8 cellular contexts compared by ENCODE assay signal in genomic region chrX:14029039-14029424, GRCh38. TPM values are rescaled to one million over a fixed set of nuclear protein-coding genes. Genes with fewer than 3 reads are reported as not detected.
DNase-seq lines count a peak whose midpoint lies in the region; ATAC-seq, FAIRE-seq and TF ChIP-seq lines count a peak whose summit lies in the region.

No MANE protein-coding gene starts in this region.

- no peaks in the 10 kb centered on the region for H3K9me2 ChIP-seq in OCI-LY7 (ENCODE audit: insufficient read depth, low read length)

- no peak overlapping the region for H2BK15ac ChIP-seq in neuronal stem cell (ENCODE audit: low read length)

- no peak for TF ChIP-seq POLR2A in H54 (IDR thresholded peaks at IDR 0.05; ENCODE audit: low read depth, low read length)

- no peak for FAIRE-seq in H54 (lab: Jason Lieb, UNC)

- no peak overlapping the region for H2BK12ac ChIP-seq in neuronal stem cell (ENCODE audit: low read length)

- H3K9ac ChIP-seq in endocrine pancreas (ENCODE audit: control insufficient read depth, insufficient read depth, low read length): peak overlapping the region; percentile 72
- no peak overlapping the region for H3K9ac ChIP-seq in neuronal stem cell (ENCODE audit: low read depth, low read length, poor library complexity)

- no TSS peak for BruUV-seq in OCI-LY7 (replicated peaks; lab: Mats Ljungman, UMichigan)

- H3K4me2 ChIP-seq in OCI-LY7 (ENCODE audit: low read length) (peak overlapping the region; percentile 96), neuronal stem cell (ENCODE audit: insufficient read depth, low read length, poor library complexity, severe bottlenecking) (peak overlapping the region; percentile 43)

- no peak overlapping the region for H4K91ac ChIP-seq in neuronal stem cell (ENCODE audit: low read depth, low read length, poor library complexity)

- CTCF ChIA-PET in OCI-LY7 (lab: Charles Lee; ENCODE audit: unreplicated experiment): no interaction called here

- POLR2A ChIA-PET in OCI-LY7 (lab: Charles Lee): interaction anchor here (0.5 to 2.1 kb wide), 10 partner anchors 9 to 999 kb away, joined by 3 to 14 read pairs (median 4); partner anchors contain the start of genes OFD1 and TRAPPC2

- TF ChIP-seq CTCF in GM12864 (IDR thresholded peaks at IDR 0.05; ENCODE audit: low read depth, low read length, missing control alignments): no peak
- no peak for TF ChIP-seq CTCF in OCI-LY7 (conservative IDR thresholded peaks at IDR 0.05; ENCODE audit: low read length)

- no peak for ATAC-seq in HG02759 (IDR thresholded peaks at IDR 0.05; ENCODE audit: unreplicated experiment)

- DNase-seq in GM12864 (ENCODE audit: low read depth): no peak
- DNase-seq in OCI-LY7 (ENCODE audit: low spot score): peak; percentile 22
- DNase-seq in neuronal stem cell (ENCODE audit: low spot score): peak; percentile 5
- no peak for DNase-seq in kidney glomerular epithelial cell (lab: John Stamatoyannopoulos, UW)
- DNase-seq in H54 (ENCODE audit: insufficient read length, low spot score): no peak
- DNase-seq in NCI-H187 treated with DMSO at 0.1 percent for 48 hours (lab: John Stamatoyannopoulos, UW): no peak

- intact Hi-C loops in OCI-LY7 (cut with micrococcal nuclease; ENCODE audit: unreplicated experiment): loop anchor here (2.0 to 5.0 kb wide), 2 partner anchors 270 to 297 kb away; partner anchors contain the start of genes OFD1 and TRAPPC2

- no peak overlapping the region for H2AK5ac ChIP-seq in neuronal stem cell (ENCODE audit: low read depth, low read length)

- peak overlapping the region; percentile 81 for H3K4me3 ChIP-seq in GM12864 (ENCODE audit: low read depth, low read length)
- H3K4me3 ChIP-seq in OCI-LY7 (ENCODE audit: low read depth, low read length, poor library complexity, severe bottlenecking): peak overlapping the region; percentile 90
- peak overlapping the region; percentile 93 for H3K4me3 ChIP-seq in endocrine pancreas (ENCODE audit: control insufficient read depth, insufficient read depth, low read length)
- peak overlapping the region; percentile 53 to 82 for H3K4me3 ChIP-seq in neuronal stem cell (ENCODE audit: low read length in 2 of 2)

- no peak overlapping the region for H3K4ac ChIP-seq in neuronal stem cell (ENCODE audit: low read length)

- H3K4me1 ChIP-seq in OCI-LY7 (ENCODE audit: insufficient read depth, low read length, poor library complexity, severe bottlenecking) (peaks cover 36% of the 10 kb centered on the region), endocrine pancreas (ENCODE audit: control insufficient read depth, insufficient read depth, low read length) (peaks cover 12% of the 10 kb centered on the region), neuronal stem cell (ENCODE audit: control insufficient read depth in 2 of 2, insufficient read depth in 1 of 2, low read depth in 1 of 2, low read length in 2 of 2) (peaks cover 5 to 12% of the 10 kb centered on the region in 2 donors)

- H3K9me3 ChIP-seq in OCI-LY7 (ENCODE audit: low read length) (no peaks in the 10 kb centered on the region), endocrine pancreas (ENCODE audit: control insufficient read depth, low read length) (no peaks in the 10 kb centered on the region), neuronal stem cell (replicated peaks in 1 of 2; ENCODE audit: control insufficient read depth in 2 of 2, insufficient read depth in 1 of 2, low read depth in 1 of 2, low read length in 2 of 2) (no peaks in the 10 kb centered on the region)

- H3K27ac ChIP-seq in OCI-LY7 (ENCODE audit: low read depth, low read length, poor library complexity, severe bottlenecking): peak overlapping the region; percentile 74
- H3K27ac ChIP-seq in neuronal stem cell (replicated peaks; ENCODE audit: low read length): peak overlapping the region; percentile 87

- no CpG with 5 or more reads among the region's 7 CpGs for WGBS in neuronal stem cell (ENCODE audit: extremely low coverage in 2 of 2, insufficient read length in 2 of 2, insufficient replicate concordance in 1 of 2), 2 donors

- no peak overlapping the region for H2BK120ac ChIP-seq in neuronal stem cell (ENCODE audit: low read depth, low read length)

- H3K14ac ChIP-seq in neuronal stem cell (ENCODE audit: low read length): no peak overlapping the region

- peak overlapping the region; percentile 78; the same call in 1 of the 2 replicates for H2AFZ ChIP-seq in OCI-LY7 (ENCODE audit: low read length)
- peak overlapping the region; percentile 83 for H2AFZ ChIP-seq in neuronal stem cell (ENCODE audit: low read length)

- H2BK5ac ChIP-seq in neuronal stem cell (ENCODE audit: low read length): no peak overlapping the region

- no peak overlapping the region for H3K23ac ChIP-seq in neuronal stem cell (ENCODE audit: low read depth, low read length, poor library complexity)

- no peak overlapping the region for H4K8ac ChIP-seq in neuronal stem cell (ENCODE audit: low read depth, low read length)

- H3K36me3 ChIP-seq in OCI-LY7 (ENCODE audit: insufficient read depth, low read length) (peaks cover 6% of the 10 kb centered on the region), endocrine pancreas (ENCODE audit: control insufficient read depth, insufficient read depth, low read length) (no peaks in the 10 kb centered on the region), neuronal stem cell (replicated peaks in 1 of 2; ENCODE audit: control insufficient read depth in 2 of 2, insufficient read depth in 2 of 2, low read length in 2 of 2) (no peaks in the 10 kb centered on the region)

- H3K18ac ChIP-seq in neuronal stem cell (ENCODE audit: low read length): no peak overlapping the region

- H4K20me1 ChIP-seq in OCI-LY7 (ENCODE audit: insufficient read depth, low read length): no peaks in the 10 kb centered on the region

- peaks cover 49% of the 10 kb centered on the region; the same call in 1 of the 2 replicates for H3K79me2 ChIP-seq in OCI-LY7 (ENCODE audit: insufficient read depth, low read depth, low read length)

- no peaks in the 10 kb centered on the region for H3K79me1 ChIP-seq in neuronal stem cell (ENCODE audit: low read depth, low read length)

- H3K27me3 ChIP-seq in endocrine pancreas (ENCODE audit: control insufficient read depth, insufficient read depth, low read length) (no peaks in the 10 kb centered on the region), neuronal stem cell (ENCODE audit: control insufficient read depth in 3 of 3, insufficient read depth in 3 of 3, low read depth in 1 of 3, low read length in 3 of 3) (no peaks in the 10 kb centered on the region)

RNA-seq across cellular contexts. Expression of gene GEMIN8, which starts 0.7 kb away (rescaled TPM):
- 23.2 and 30.1 TPM in 2 replicates for total RNA-seq in OCI-LY7 (2014; rRNA removed; shearing (Covaris generic))
- 24.6 and 25.6 TPM in 2 replicates for total RNA-seq in OCI-LY7 (2022)
- polyA plus RNA-seq in neuronal stem cell (2013, experiment 1 of 2): 16.1 TPM
- 16.3 TPM for polyA plus RNA-seq in neuronal stem cell (2013, experiment 2 of 2)

Comparison
In these comparisons a context has a peak if more than half of its experiments do, and no peak if none do; other contexts are left out.
1. DNase-seq: peak in OCI-LY7 (single experiment) and neuronal stem cell (single experiment); none in GM12864 (single experiment), kidney glomerular epithelial cell (single experiment), H54 (single experiment) and NCI-H187 treated with DMSO at 0.1 percent for 48 hours (single experiment).
2. Peak in every context shown above with its lines, with median percentiles within 50 percentile points of each other: H3K4me3 ChIP-seq.